In genomic region chr16:28211758-28212531, GRCh38 we compare ENCODE assay signal across 8 cellular contexts. TPM values are rescaled to one million over a fixed set of nuclear protein-coding genes. Genes with fewer than 3 reads are reported as not detected.
DNase-seq lines count a peak whose midpoint lies in the region; ATAC-seq and TF ChIP-seq lines count a peak whose summit lies in the region.

XPO6 (minus strand) TSS chr16:28211965; CDS start chr16:28211368, 597 bp downstream.

- DNase-seq in BJ (ENCODE audit: low read depth) = peak; percentile 35
- peak; percentile 98 for DNase-seq in NCI-H69 (lab: John Stamatoyannopoulos, UW)
- DNase-seq in activated CD4-positive, alpha-beta T cell treated with anti-CD3 and anti-CD28 coated beads, Interleukin-2, amount 10 ng/mL, durations not matched to agents 7 days and 5 days = peak; percentile 98
- peak; percentile 93 for DNase-seq in coronary artery (ENCODE audit: low spot score)
- DNase-seq in left kidney (ENCODE audit: low read depth, low spot score) = peak; percentile 98
- peak; percentile 98 for DNase-seq in stimulated activated CD4-positive, alpha-beta T cell treated with anti-CD3 and anti-CD28 coated beads, Interleukin-1b, Interleukin-23, amount 100 ng/mL, for 48 hours

- CTCF ChIA-PET in BJ (lab: Yijun Ruan, JAX) = interaction anchor here (3.3 kb wide), 1 partner anchor 18 kb away, joined by 8 read pairs; no protein-coding TSS in a partner anchor
- CTCF ChIA-PET in activated CD4-positive, alpha-beta T cell treated with anti-CD3 and anti-CD28 coated beads, Interleukin-2, amount 10 ng/mL, durations not matched to agents 7 days and 5 days (lab: Charles Lee) = interaction anchor here (1.4 to 5.8 kb wide), 5 partner anchors 10 to 70 kb away, joined by 3 to 38 read pairs (median 5); no protein-coding TSS in a partner anchor

- H3K36me3 Mint-ChIP-seq in activated CD4-positive, alpha-beta T cell treated with anti-CD3 and anti-CD28 coated beads, Interleukin-2, amount 10 ng/mL, durations not matched to agents 7 days and 5 days (ENCODE audit: low read depth) = peaks cover 29% of the 10 kb centered on the region

- H3K4me1 Mint-ChIP-seq in activated CD4-positive, alpha-beta T cell treated with anti-CD3 and anti-CD28 coated beads, Interleukin-2, amount 10 ng/mL, durations not matched to agents 7 days and 5 days = peaks cover 33% of the 10 kb centered on the region

- peak within 1 kb of the TSS; percentile 82 for H3K4me3 Mint-ChIP-seq in activated CD4-positive, alpha-beta T cell treated with anti-CD3 and anti-CD28 coated beads, Interleukin-2, amount 10 ng/mL, durations not matched to agents 7 days and 5 days

- peak within 1 kb of the TSS; percentile 93 for H3K4me3 ChIP-seq in BJ (ENCODE audit: low read depth, low read length)
- H3K4me3 ChIP-seq in coronary artery = peak within 1 kb of the TSS; percentile 84

- H3K27ac Mint-ChIP-seq in activated CD4-positive, alpha-beta T cell treated with anti-CD3 and anti-CD28 coated beads, Interleukin-2, amount 10 ng/mL, durations not matched to agents 7 days and 5 days = peak within 1 kb of the TSS; percentile 94

- ATAC-seq in GM19328 (IDR thresholded peaks at IDR 0.05; ENCODE audit: unreplicated experiment) = peak; percentile 83
- ATAC-seq in HG03469 (IDR thresholded peaks at IDR 0.05; ENCODE audit: unreplicated experiment) = peak; percentile 58

- H3K36me3 ChIP-seq in BJ (ENCODE audit: control insufficient read depth, insufficient read depth, low read length) = peaks cover 3% of the 10 kb centered on the region; the same call in 1 of the 2 replicates

- POLR2A ChIA-PET in BJ (lab: Charles Lee) = no interaction called here
- POLR2A ChIA-PET in activated CD4-positive, alpha-beta T cell treated with anti-CD3 and anti-CD28 coated beads, Interleukin-2, amount 10 ng/mL, durations not matched to agents 7 days and 5 days (lab: Charles Lee) = interaction anchor here (0.6 to 0.7 kb wide), 2 partner anchors 32 to 71 kb away, joined by 3 to 4 read pairs; no protein-coding TSS in a partner anchor

- TF ChIP-seq CTCF in BJ (IDR thresholded peaks at IDR 0.05; ENCODE audit: insufficient read depth, low read depth, low read length) (no peak), coronary artery (IDR thresholded peaks at IDR 0.05) (no peak)

- peak within 1 kb of the TSS; percentile 90 for H3K27ac ChIP-seq in coronary artery

- H3K27me3 Mint-ChIP-seq in activated CD4-positive, alpha-beta T cell treated with anti-CD3 and anti-CD28 coated beads, Interleukin-2, amount 10 ng/mL, durations not matched to agents 7 days and 5 days = no peaks in the 10 kb centered on the region

- peaks cover 2% of the 10 kb centered on the region for H3K9me3 Mint-ChIP-seq in activated CD4-positive, alpha-beta T cell treated with anti-CD3 and anti-CD28 coated beads, Interleukin-2, amount 10 ng/mL, durations not matched to agents 7 days and 5 days

- H3K27me3 ChIP-seq in BJ (ENCODE audit: control insufficient read depth, insufficient read depth, low read length) = no peaks in the 10 kb centered on the region

RNA-seq across cellular contexts. Expression of gene XPO6, which starts in this region (rescaled TPM):
- polyA plus RNA-seq in BJ (2011; rRNA removed) = 158 and 239 TPM in 2 replicates
- polyA minus RNA-seq in BJ (2011; rRNA and poly(A)+ RNA removed) = 204 and 308 TPM in 2 replicates
- total RNA-seq in activated CD4-positive, alpha-beta T cell treated with anti-CD3 and anti-CD28 coated beads, Interleukin-2, amount 10 ng/mL, durations not matched to agents 7 days and 5 days = 100 to 1,000 TPM; 237 to 304 TPM

Comparison
In these comparisons a context has a peak if more than half of its experiments do, and no peak if none do; other contexts are left out.
1. Peak in every context shown above with its lines: DNase-seq, ATAC-seq, H3K4me3 ChIP-seq and H3K27ac ChIP-seq.
2. DNase-seq: peak in every context shown above with its lines; median percentile 98 in NCI-H69; 98 in activated CD4-positive, alpha-beta T cell treated with anti-CD3 and anti-CD28 coated beads, Interleukin-2, amount 10 ng/mL, durations not matched to agents 7 days and 5 days; 98 in left kidney; 98 in stimulated activated CD4-positive, alpha-beta T cell treated with anti-CD3 and anti-CD28 coated beads, Interleukin-1b, Interleukin-23, amount 100 ng/mL, for 48 hours; 93 in coronary artery; 35 in BJ.